Comparison of ENCODE assay signal across 7 cellular contexts in genomic region chr11:123087657-123088056, GRCh38. TPM values are rescaled to one million over a fixed set of nuclear protein-coding genes. Genes with fewer than 3 reads are reported as not detected.
A peak's percentile ranks its signal among the peaks of the same experiment; 100 is the strongest.
DNase-seq lines count a peak whose midpoint lies in the region; ATAC-seq lines count a peak whose summit lies in the region.
"Not testable (repeated sequence)": the region's sequence is repeated elsewhere in the genome, so short reads cannot be mapped to it uniquely, and the experiment has no call there.

No MANE protein-coding gene starts in this region.

- H3K4me3 Mint-ChIP-seq in activated T-cell treated with anti-CD3 and anti-CD28 coated beads, Interleukin-2, amount 50 U/mL, for 72 hours = peak overlapping the region; percentile 68 to 70

- not testable (repeated sequence) for H3K27me3 Mint-ChIP-seq in activated T-cell treated with anti-CD3 and anti-CD28 coated beads, Interleukin-2, amount 50 U/mL, for 72 hours (ENCODE audit: low read depth)

- ATAC-seq in GM18520 (IDR thresholded peaks at IDR 0.05; ENCODE audit: unreplicated experiment) (peak; percentile 71), GM19455 (IDR thresholded peaks at IDR 0.05; ENCODE audit: unreplicated experiment) (peak; percentile 95), HG02571 (IDR thresholded peaks at IDR 0.05; ENCODE audit: unreplicated experiment) (peak; percentile 92), HG03066 (IDR thresholded peaks at IDR 0.05; ENCODE audit: low read depth, unreplicated experiment) (peak; percentile 92), HG03575 (IDR thresholded peaks at IDR 0.05; ENCODE audit: extremely low read depth, insufficient number of reproducible peaks, low FRiP score, unreplicated experiment) (peak; percentile 64), left colon (peak; percentile 27)
- peak; percentile 90 to 91 for ATAC-seq in activated T-cell treated with anti-CD3 and anti-CD28 coated beads, Interleukin-2, amount 50 U/mL, for 72 hours (replicated peaks in 1 of 2)

- H3K9me3 Mint-ChIP-seq in activated T-cell treated with anti-CD3 and anti-CD28 coated beads, Interleukin-2, amount 50 U/mL, for 72 hours = not testable (repeated sequence)

- not testable (repeated sequence) for DNase-seq in activated T-cell treated with anti-CD3 and anti-CD28 coated beads, Interleukin-2, amount 50 U/mL, for 72 hours; left colon

- peaks cover 46% of the 10 kb centered on the region for H3K4me1 Mint-ChIP-seq in activated T-cell treated with anti-CD3 and anti-CD28 coated beads, Interleukin-2, amount 50 U/mL, for 72 hours (ENCODE audit: low read depth)

- peak overlapping the region; percentile 93 for H3K27ac Mint-ChIP-seq in activated T-cell treated with anti-CD3 and anti-CD28 coated beads, Interleukin-2, amount 50 U/mL, for 72 hours

- intact Hi-C loops in left colon (cut with DNase I, micrococcal nuclease) = not testable (repeated sequence)

- not testable (repeated sequence) for H3K36me3 Mint-ChIP-seq in activated T-cell treated with anti-CD3 and anti-CD28 coated beads, Interleukin-2, amount 50 U/mL, for 72 hours (ENCODE audit: insufficient read depth in 2 of 2)

RNA-seq across cellular contexts. Expression of gene HSPA8, which starts 25.7 kb away (rescaled TPM):
- 1,000 to 10,000 TPM; 1,108 to 1,228 TPM for total RNA-seq in activated T-cell treated with anti-CD3 and anti-CD28 coated beads, Interleukin-2, amount 50 U/mL, for 72 hours
- 100 to 1,000 TPM; 553 to 705 TPM for total RNA-seq in left colon

Comparison
In these comparisons a context has a peak if more than half of its experiments do, and no peak if none do; other contexts are left out.
1. ATAC-seq: peak in every context shown above with its lines; median percentile 95 in GM19455; 92 in HG02571; 92 in HG03066; 90 in activated T-cell treated with anti-CD3 and anti-CD28 coated beads, Interleukin-2, amount 50 U/mL, for 72 hours; 71 in GM18520; 64 in HG03575; 27 in left colon.